ENCODE assay signal across 17 cellular contexts in genomic region chr16:2898831-2899563, GRCh38. TPM values are rescaled to one million over a fixed set of nuclear protein-coding genes. Genes with fewer than 3 reads are reported as not detected.
A peak's percentile ranks its signal among the peaks of the same experiment; 100 is the strongest.
DNase-seq lines count a peak whose midpoint lies in the region; ATAC-seq, FAIRE-seq and TF ChIP-seq lines count a peak whose summit lies in the region.
"Had no signal": no experiment of that assay in that cellular context is flagged by ENCODE, and none has a peak within 500 bp of the region (broad histone marks: within the 10 kb centered on the region; RNA-seq: fewer than 3 reads in every experiment).

No MANE protein-coding gene starts in this region.

- H3K9me3 ChIP-seq in Karpas-422 (ENCODE audit: low read length): no peaks in the 10 kb centered on the region
- no peaks in the 10 kb centered on the region for H3K9me3 ChIP-seq in K562 (replicated peaks; ENCODE audit: control insufficient read depth, insufficient read depth, low read depth, low read length)
- H3K9me3 ChIP-seq in HepG2 (ENCODE audit: low read length): no peaks in the 10 kb centered on the region
- H3K9me3 ChIP-seq: SJSA1 had no signal

- TF ChIP-seq POLR2A in K562 (conservative IDR thresholded peaks at IDR 0.05) (no peak), HepG2 (IDR thresholded peaks at IDR 0.05; ENCODE audit: insufficient read depth in 1 of 2, low read depth in 2 of 2, low read length in 2 of 2) (peak in 1 of 2 experiments; percentile 54; a peak in 2 of 4 replicates)

- H3K27me3 ChIP-seq in Karpas-422 (ENCODE audit: low read length): no peaks in the 10 kb centered on the region
- no peaks in the 10 kb centered on the region for H3K27me3 ChIP-seq in K562 (ENCODE audit: control insufficient read depth in 2 of 2, insufficient read depth in 2 of 2, low read length in 2 of 2)
- no peaks in the 10 kb centered on the region for H3K27me3 ChIP-seq in HepG2 (ENCODE audit: control insufficient read depth in 1 of 2, insufficient read depth in 2 of 2, low read length in 2 of 2)
- H3K27me3 ChIP-seq: SJSA1 had no signal

- intact Hi-C loops in K562 (cut with micrococcal nuclease) (no loop called here), HepG2 (cut with micrococcal nuclease; ENCODE audit: unreplicated experiment) (no loop called here)

- FAIRE-seq in K562 (lab: Jason Lieb, UNC) (no peak), HepG2 (lab: Jason Lieb, UNC) (peak; percentile 90)

- H3K4me1 ChIP-seq in Karpas-422 (ENCODE audit: low read length) (peaks cover 28% of the 10 kb centered on the region), K562 (replicated peaks in 1 of 2; ENCODE audit: control insufficient read depth in 2 of 2, insufficient read depth in 2 of 2, low read length in 2 of 2) (peaks cover 6 to 44% of the 10 kb centered on the region in 2 experiments; a peak in 4 of 5 replicates), HepG2 (ENCODE audit: insufficient read depth, low read length) (peaks cover 58% of the 10 kb centered on the region)

- H4K20me1 ChIP-seq in Karpas-422 (ENCODE audit: insufficient read depth, low read depth, low read length) (no peaks in the 10 kb centered on the region), K562 (replicated peaks; ENCODE audit: control insufficient read depth, insufficient read depth, low read length) (no peaks in the 10 kb centered on the region), HepG2 (ENCODE audit: insufficient read depth, low read length) (no peaks in the 10 kb centered on the region; the same call in 1 of the 2 replicates)

- H3K4me2 ChIP-seq in Karpas-422 (ENCODE audit: low read depth, low read length, poor library complexity, severe bottlenecking) (no peak overlapping the region), K562 (ENCODE audit: insufficient read depth, low read length) (no peak overlapping the region), HepG2 (ENCODE audit: low read depth, low read length) (peak overlapping the region; percentile 71)
- H3K4me2 ChIP-seq: KMS-11 had no signal

- CTCF ChIA-PET in K562 (lab: Yijun Ruan, JAX; ENCODE audit: low intra/inter-chr PET ratio): no interaction called here
- CTCF ChIA-PET in HepG2 (lab: Yijun Ruan, JAX; ENCODE audit: low intra/inter-chr PET ratio, low total read pairs): no interaction called here

- no peaks in the 10 kb centered on the region for H3K9me2 ChIP-seq in Karpas-422 (replicated peaks; ENCODE audit: insufficient read depth, low read length)

- WGBS in K562 (ENCODE audit: insufficient coverage, low coverage, missing lambda C conversion rate): 65% methylated on average over 10 of the region's 10 CpGs
- 38% methylated on average over 6 of the region's 10 CpGs for WGBS in HepG2 (ENCODE audit: low lambda C conversion rate)

- H3K27ac ChIP-seq in Karpas-422 (ENCODE audit: low read length) (no peak overlapping the region), K562 (ENCODE audit: extremely low read depth, low read depth, low read length) (no peak overlapping the region), HepG2 (ENCODE audit: extremely low read length, insufficient read depth, low read length) (peak overlapping the region; percentile 80)
- H3K27ac ChIP-seq: GM23248, KMS-11, SJSA1 had no signal

- H2AFZ ChIP-seq in Karpas-422 (ENCODE audit: low read length) (no peak overlapping the region), K562 (ENCODE audit: low read depth, low read length) (no peak overlapping the region), HepG2 (ENCODE audit: low read length) (no peak overlapping the region)
- H2AFZ ChIP-seq: GM23248 had no signal

- POLR2A ChIA-PET in K562 (lab: Yijun Ruan, JAX): interaction anchor here (0.7 to 1.5 kb wide), 5 partner anchors 10 to 170 kb away, joined by 3 to 6 read pairs (median 3); partner anchors contain the start of gene FLYWCH2
- POLR2A ChIA-PET in HepG2 (lab: Yijun Ruan, JAX): interaction anchor here (1.0 to 2.2 kb wide), 5 partner anchors 11 to 30 kb away, joined by 3 to 24 read pairs (median 5); partner anchors contain the start of genes FLYWCH1 and FLYWCH2

- H3K9ac ChIP-seq in Karpas-422 (ENCODE audit: low read length) (no peak overlapping the region), K562 (ENCODE audit: insufficient read depth in 1 of 2, low read depth in 2 of 2, low read length in 2 of 2) (peak overlapping the region in 1 of 2 experiments; percentile 84; a peak in 2 of 4 replicates), HepG2 (ENCODE audit: insufficient read depth, low read depth, low read length) (peak overlapping the region; percentile 63)
- H3K9ac ChIP-seq: GM23248, KMS-11 had no signal

- no TSS peak for BruUV-seq in K562 (replicated peaks; lab: Mats Ljungman, UMichigan)
- BruUV-seq in HepG2 (replicated peaks; lab: Mats Ljungman, UMichigan): no TSS peak

- H3K4me3 ChIP-seq in Karpas-422 (ENCODE audit: low read length) (no peak overlapping the region), K562 (no peak overlapping the region), HepG2 (replicated peaks in 1 of 3; ENCODE audit: insufficient read depth in 1 of 3, low read depth in 2 of 3, low read length in 3 of 3) (peak overlapping the region in 1 of 3 experiments; percentile 35; a peak in 1 of 6 replicates)
- H3K4me3 ChIP-seq: GM23248, SJSA1 had no signal

- DNase-seq in Karpas-422: peak; percentile 34
- no peak for DNase-seq in K562 (ENCODE audit: extremely low read depth in 1 of 4, low spot score in 3 of 4)
- DNase-seq in HepG2 (ENCODE audit: low spot score): peak; percentile 76
- no peak for DNase-seq in NCI-H2107 treated with DMSO at 0.1 percent for 48 hours (lab: John Stamatoyannopoulos, UW; ENCODE audit: unreplicated experiment)
- no peak for DNase-seq in NCI-H2029 (lab: John Stamatoyannopoulos, UW)
- no peak for DNase-seq in NCI-H345 treated with DMSO at 0.1 percent for 48 hours (lab: John Stamatoyannopoulos, UW; ENCODE audit: unreplicated experiment)
- DNase-seq: ACHN, GM23248, NCI-H1048, NCI-H1436 treated with DMSO at 0.1 percent for 48 hours, NCI-H446, SW 1271 had no signal

- H3K79me2 ChIP-seq in Karpas-422 (ENCODE audit: low read length) (no peaks in the 10 kb centered on the region), K562 (ENCODE audit: control insufficient read depth, insufficient read depth, low read length) (no peaks in the 10 kb centered on the region), HepG2 (ENCODE audit: insufficient read depth, low read length) (no peaks in the 10 kb centered on the region)

- TF ChIP-seq CTCF in K562 (IDR thresholded peaks at IDR 0.05 in 2 of 3, conservative IDR thresholded peaks at IDR 0.05 in 1 of 3; ENCODE audit: insufficient read depth in 2 of 3, low read depth in 1 of 3, low read length in 3 of 3) (no peak), HepG2 (CRISPR knock-in tag; IDR thresholded peaks at IDR 0.05) (no peak)

- no peaks in the 10 kb centered on the region for H3K36me3 ChIP-seq in Karpas-422 (ENCODE audit: insufficient read depth, low read length)
- H3K36me3 ChIP-seq in K562 (ENCODE audit: control insufficient read depth, insufficient read depth, low read length): no peaks in the 10 kb centered on the region
- peaks cover 2 to 4% of the 10 kb centered on the region in 2 experiments; a peak in 2 of 5 replicates for H3K36me3 ChIP-seq in HepG2 (replicated peaks in 1 of 2; ENCODE audit: control insufficient read depth in 1 of 2, insufficient read depth in 2 of 2, low read length in 2 of 2)

- H3K9me1 ChIP-seq in K562 (ENCODE audit: control insufficient read depth, insufficient read depth, low read length): no peaks in the 10 kb centered on the region

- ATAC-seq in K562: no peak
- peak; percentile 91 for ATAC-seq in HepG2
- no peak for ATAC-seq in GM21447 (IDR thresholded peaks at IDR 0.05; ENCODE audit: unreplicated experiment)
- ATAC-seq: HCT116 had no signal

- TF ChIP-seq EP300 in K562 (IDR thresholded peaks at IDR 0.05; ENCODE audit: low read length) (no peak), HepG2 (IDR thresholded peaks at IDR 0.05; ENCODE audit: low read depth in 2 of 2, low read length in 2 of 2) (peak in 1 of 2 experiments; percentile 23; a peak in 1 of 4 replicates), HepG2 (CRISPR knock-in tag; IDR thresholded peaks at IDR 0.05; ENCODE audit: borderline replicate concordance) (0 out of 2 replicates have a peak, but pooled peaks have one; percentile 20)

- no peak for TF ChIP-seq RAD21 in K562 (CRISPR knock-in tag; conservative IDR thresholded peaks at IDR 0.05 in 1 of 2, IDR thresholded peaks at IDR 0.05 in 1 of 2)
- no peak for TF ChIP-seq RAD21 in HepG2 (CRISPR knock-in tag; IDR thresholded peaks at IDR 0.05)

- in situ Hi-C loops in K562 (cut with MboI): no loop called here
- in situ Hi-C loops in HepG2 (cut with HindIII; ENCODE audit: extremely low pct_ligation_motif_present, low pct_unique_long_range_greater_than_20kb): no loop called here

RNA-seq across cellular contexts. Expression of gene FLYWCH1, which starts 12.7 kb away (rescaled TPM):
- 11.0 and 22.7 TPM in 2 replicates for total RNA-seq in Karpas-422 (2014; rRNA removed; shearing (Covaris generic); ENCODE audit: low replicate concordance)
- 17.5 and 43.7 TPM in 2 replicates for total RNA-seq in K562 (2011; cell fraction: chromatin; rRNA removed; ENCODE audit: low replicate concordance)
- 32.5 and 32.6 TPM in 2 replicates for total RNA-seq in K562 (2011; cell fraction: nucleolus; rRNA removed)
- 23.0 and 25.4 TPM in 2 replicates for total RNA-seq in K562 (2011; cell fraction: nucleoplasm; rRNA removed)
- total RNA-seq in K562 (2014; rRNA removed): 27.0 and 32.8 TPM in 2 replicates
- total RNA-seq in K562 (2014; rRNA removed; fragmentation: Illumina TruSeq; extraction: Trizol): 2.2 and 2.5 TPM in 2 replicates
- 10.3 and 11.3 TPM in 2 replicates for total RNA-seq in K562 (2015; rRNA removed; fragmentation: Illumina TruSeq; extraction: Trizol)
- total RNA-seq in K562 (2021): 32.7 and 33.6 TPM in 2 replicates
- polyA plus RNA-seq in K562 (2011; rRNA removed): 6.1 and 8.4 TPM in 2 replicates
- polyA plus RNA-seq in K562 (2011; cell fraction: cytosol; rRNA removed): 11.7 and 27.6 TPM in 2 replicates
- polyA plus RNA-seq in K562 (2011; cell fraction: nucleus; rRNA removed): 18.7 and 32.5 TPM in 2 replicates
- 15.4 and 25.6 TPM in 2 replicates for polyA plus RNA-seq in K562 (2012)
- polyA plus RNA-seq in K562 (2014; fragmentation: Illumina TruSeq; extraction: Trizol): 11.6 and 13.2 TPM in 2 replicates
- under 1 TPM; 0.18 to 0.52 TPM for polyA plus RNA-seq in K562 (2014; fragmentation: Nextera tagmentation; extraction: Ambion mirVana)
- polyA plus RNA-seq in K562 (2014; rRNA removed): 18.7 and 20.4 TPM in 2 replicates
- polyA minus RNA-seq in K562 (2011; rRNA and poly(A)+ RNA removed): 2.1 and 5.8 TPM in 2 replicates
- 8.8 and 13.6 TPM in 2 replicates for polyA minus RNA-seq in K562 (2011; cell fraction: cytosol; rRNA and poly(A)+ RNA removed)
- 10.6 and 11.7 TPM in 2 replicates for polyA minus RNA-seq in K562 (2011; cell fraction: nucleus; rRNA and poly(A)+ RNA removed)
- total RNA-seq in HepG2 (2016; rRNA removed; fragmentation: Illumina TruSeq; extraction: Trizol): 9.9 and 12.4 TPM in 2 replicates
- total RNA-seq in HepG2 (2016; cell fraction: cytosol; rRNA removed; fragmentation: Illumina TruSeq; extraction: Trizol; ENCODE audit: low read depth): 2.1 and 2.4 TPM in 2 replicates
- total RNA-seq in HepG2 (2016; cell fraction: insoluble cytoplasmic fraction; rRNA removed; fragmentation: Illumina TruSeq; extraction: Trizol): 7.4 and 12.0 TPM in 2 replicates
- 5.7 and 6.7 TPM in 2 replicates for total RNA-seq in HepG2 (2016; cell fraction: membrane; rRNA removed; fragmentation: Illumina TruSeq; extraction: Trizol)
- 7.5 and 8.9 TPM in 2 replicates for total RNA-seq in HepG2 (2016; cell fraction: nucleus; rRNA removed; fragmentation: Illumina TruSeq; extraction: Trizol)
- polyA plus RNA-seq in HepG2 (2011; rRNA removed): 7.3 and 11.3 TPM in 2 replicates
- 7.4 and 13.0 TPM in 2 replicates for polyA plus RNA-seq in HepG2 (2011; cell fraction: cytosol; rRNA removed)
- 19.4 and 20.7 TPM in 2 replicates for polyA plus RNA-seq in HepG2 (2011; cell fraction: nucleus; rRNA removed)
- 4.8 and 9.8 TPM in 2 replicates for polyA plus RNA-seq in HepG2 (2012)
- 1.4 and 1.7 TPM in 2 replicates for polyA plus RNA-seq in HepG2 (2016; cell fraction: cytosol; fragmentation: Illumina TruSeq; extraction: Trizol; ENCODE audit: low read depth)
- polyA plus RNA-seq in HepG2 (2016; cell fraction: insoluble cytoplasmic fraction; fragmentation: Illumina TruSeq; extraction: Trizol; ENCODE audit: low read depth): 9.4 and 11.6 TPM in 2 replicates
- 5.2 and 5.3 TPM in 2 replicates for polyA plus RNA-seq in HepG2 (2016; cell fraction: membrane; fragmentation: Illumina TruSeq; extraction: Trizol; ENCODE audit: low read depth)
- 18.2 and 22.5 TPM in 2 replicates for polyA plus RNA-seq in HepG2 (2016; cell fraction: nucleus; fragmentation: Illumina TruSeq; extraction: Trizol; ENCODE audit: insufficient read depth, low read depth)
- polyA minus RNA-seq in HepG2 (2011; rRNA and poly(A)+ RNA removed; ENCODE audit: low replicate concordance): 19.9 and 35.0 TPM in 2 replicates
- 6.9 and 10.6 TPM in 2 replicates for polyA minus RNA-seq in HepG2 (2011; cell fraction: cytosol; rRNA and poly(A)+ RNA removed)
- 6.5 and 7.6 TPM in 2 replicates for polyA minus RNA-seq in HepG2 (2011; cell fraction: nucleus; rRNA and poly(A)+ RNA removed)

RNA-seq across cellular contexts. Expression of gene FLYWCH2, which starts 16.0 kb away (rescaled TPM):
- 63.5 and 85.1 TPM in 2 replicates for total RNA-seq in Karpas-422 (2014; rRNA removed; shearing (Covaris generic); ENCODE audit: low replicate concordance)
- 2.1 and 5.8 TPM in 2 replicates for total RNA-seq in K562 (2011; cell fraction: chromatin; rRNA removed; ENCODE audit: low replicate concordance)
- 5.5 and 7.5 TPM in 2 replicates for total RNA-seq in K562 (2011; cell fraction: nucleolus; rRNA removed)
- total RNA-seq in K562 (2011; cell fraction: nucleoplasm; rRNA removed): 3.2 and 5.1 TPM in 2 replicates
- total RNA-seq in K562 (2014; rRNA removed): 55.5 and 69.2 TPM in 2 replicates
- total RNA-seq in K562 (2014; rRNA removed; fragmentation: Illumina TruSeq; extraction: Trizol): 3.5 and 4.8 TPM in 2 replicates
- 24.2 and 28.0 TPM in 2 replicates for total RNA-seq in K562 (2015; rRNA removed; fragmentation: Illumina TruSeq; extraction: Trizol)
- 25.4 and 28.4 TPM in 2 replicates for total RNA-seq in K562 (2021)
- 7.6 and 11.4 TPM in 2 replicates for polyA plus RNA-seq in K562 (2011; rRNA removed)
- 18.7 and 38.7 TPM in 2 replicates for polyA plus RNA-seq in K562 (2011; cell fraction: cytosol; rRNA removed)
- 9.2 and 10.8 TPM in 2 replicates for polyA plus RNA-seq in K562 (2011; cell fraction: nucleus; rRNA removed)
- polyA plus RNA-seq in K562 (2012): 21.3 and 30.5 TPM in 2 replicates
- polyA plus RNA-seq in K562 (2014; fragmentation: Illumina TruSeq; extraction: Trizol): 5.8 and 22.3 TPM in 2 replicates
- polyA plus RNA-seq in K562 (2014; fragmentation: Nextera tagmentation; extraction: Ambion mirVana): 1 to 10 TPM in 1 of 2 experiments, under 1 TPM in 1; 0.70 to 1.4 TPM
- polyA plus RNA-seq in K562 (2014; rRNA removed): 45.7 and 52.6 TPM in 2 replicates
- 0.96 and 1.9 TPM in 2 replicates for polyA minus RNA-seq in K562 (2011; rRNA and poly(A)+ RNA removed)
- polyA minus RNA-seq in K562 (2011; cell fraction: cytosol; rRNA and poly(A)+ RNA removed): 8.5 and 10.3 TPM in 2 replicates
- 2.6 and 4.6 TPM in 2 replicates for polyA minus RNA-seq in K562 (2011; cell fraction: nucleus; rRNA and poly(A)+ RNA removed)
- total RNA-seq in HepG2 (2016; rRNA removed; fragmentation: Illumina TruSeq; extraction: Trizol): 19.8 and 20.2 TPM in 2 replicates
- total RNA-seq in HepG2 (2016; cell fraction: cytosol; rRNA removed; fragmentation: Illumina TruSeq; extraction: Trizol; ENCODE audit: low read depth): 13.2 and 27.5 TPM in 2 replicates
- total RNA-seq in HepG2 (2016; cell fraction: insoluble cytoplasmic fraction; rRNA removed; fragmentation: Illumina TruSeq; extraction: Trizol): 17.6 and 22.1 TPM in 2 replicates
- total RNA-seq in HepG2 (2016; cell fraction: membrane; rRNA removed; fragmentation: Illumina TruSeq; extraction: Trizol): 15.1 and 28.9 TPM in 2 replicates
- 7.3 and 8.3 TPM in 2 replicates for total RNA-seq in HepG2 (2016; cell fraction: nucleus; rRNA removed; fragmentation: Illumina TruSeq; extraction: Trizol)
- 16.9 and 17.3 TPM in 2 replicates for polyA plus RNA-seq in HepG2 (2011; rRNA removed)
- 20.3 and 34.0 TPM in 2 replicates for polyA plus RNA-seq in HepG2 (2011; cell fraction: cytosol; rRNA removed)
- polyA plus RNA-seq in HepG2 (2011; cell fraction: nucleus; rRNA removed): 18.3 and 20.0 TPM in 2 replicates
- 10.2 and 14.8 TPM in 2 replicates for polyA plus RNA-seq in HepG2 (2012)
- polyA plus RNA-seq in HepG2 (2016; cell fraction: cytosol; fragmentation: Illumina TruSeq; extraction: Trizol; ENCODE audit: low read depth): 15.2 and 26.7 TPM in 2 replicates
- polyA plus RNA-seq in HepG2 (2016; cell fraction: insoluble cytoplasmic fraction; fragmentation: Illumina TruSeq; extraction: Trizol; ENCODE audit: low read depth): 21.6 and 24.2 TPM in 2 replicates
- polyA plus RNA-seq in HepG2 (2016; cell fraction: membrane; fragmentation: Illumina TruSeq; extraction: Trizol; ENCODE audit: low read depth): 15.5 and 29.2 TPM in 2 replicates
- 16.2 and 16.3 TPM in 2 replicates for polyA plus RNA-seq in HepG2 (2016; cell fraction: nucleus; fragmentation: Illumina TruSeq; extraction: Trizol; ENCODE audit: insufficient read depth, low read depth)
- polyA minus RNA-seq in HepG2 (2011; rRNA and poly(A)+ RNA removed; ENCODE audit: low replicate concordance): 9.8 and 35.9 TPM in 2 replicates
- 10.9 and 11.7 TPM in 2 replicates for polyA minus RNA-seq in HepG2 (2011; cell fraction: cytosol; rRNA and poly(A)+ RNA removed)
- polyA minus RNA-seq in HepG2 (2011; cell fraction: nucleus; rRNA and poly(A)+ RNA removed): 4.0 and 4.9 TPM in 2 replicates

RNA-seq across cellular contexts. Expression of gene PRSS22, which starts 41.0 kb away (rescaled TPM):
- total RNA-seq in Karpas-422 (2014; rRNA removed; shearing (Covaris generic); ENCODE audit: low replicate concordance): not detected in 2 replicates
- not detected in 2 replicates for total RNA-seq in K562 (2011; cell fraction: chromatin; rRNA removed; ENCODE audit: low replicate concordance)
- total RNA-seq in K562 (2011; cell fraction: nucleolus; rRNA removed): not detected in 2 replicates
- total RNA-seq in K562 (2011; cell fraction: nucleoplasm; rRNA removed): not detected in 2 replicates
- total RNA-seq in K562 (2014; rRNA removed) (not detected in 2 replicates), K562 (2014; rRNA removed; fragmentation: Illumina TruSeq; extraction: Trizol) (not detected in 2 replicates), K562 (2015; rRNA removed; fragmentation: Illumina TruSeq; extraction: Trizol) (not detected in 2 replicates), K562 (2021) (not detected in 2 replicates), HepG2 (2016; rRNA removed; fragmentation: Illumina TruSeq; extraction: Trizol) (0.24 TPM in 1 of 2 replicates, not detected in the other)
- polyA plus RNA-seq in K562 (2011; rRNA removed) (0.13 TPM in 1 of 2 replicates, not detected in the other), K562 (2014; fragmentation: Illumina TruSeq; extraction: Trizol) (not detected in 2 replicates), K562 (2014; fragmentation: Nextera tagmentation; extraction: Ambion mirVana) (not detected), K562 (2014; rRNA removed) (0.42 TPM in 1 of 2 replicates, not detected in the other), HepG2 (2011; rRNA removed) (0.24 and 0.32 TPM in 2 replicates)
- 0.07 TPM in 1 of 2 replicates, not detected in the other for polyA plus RNA-seq in K562 (2011; cell fraction: cytosol; rRNA removed)
- polyA plus RNA-seq in K562 (2011; cell fraction: nucleus; rRNA removed): 0.29 and 0.97 TPM in 2 replicates
- 0.24 TPM in 1 of 2 replicates, not detected in the other for polyA plus RNA-seq in K562 (2012)
- not detected in 2 replicates for polyA minus RNA-seq in K562 (2011; rRNA and poly(A)+ RNA removed)
- polyA minus RNA-seq in K562 (2011; cell fraction: cytosol; rRNA and poly(A)+ RNA removed): not detected in 2 replicates
- polyA minus RNA-seq in K562 (2011; cell fraction: nucleus; rRNA and poly(A)+ RNA removed): not detected in 2 replicates
- total RNA-seq in HepG2 (2016; cell fraction: cytosol; rRNA removed; fragmentation: Illumina TruSeq; extraction: Trizol; ENCODE audit: low read depth): not detected in 2 replicates
- 0.15 TPM in 1 of 2 replicates, not detected in the other for total RNA-seq in HepG2 (2016; cell fraction: insoluble cytoplasmic fraction; rRNA removed; fragmentation: Illumina TruSeq; extraction: Trizol)
- not detected in 2 replicates for total RNA-seq in HepG2 (2016; cell fraction: membrane; rRNA removed; fragmentation: Illumina TruSeq; extraction: Trizol)
- not detected in 2 replicates for total RNA-seq in HepG2 (2016; cell fraction: nucleus; rRNA removed; fragmentation: Illumina TruSeq; extraction: Trizol)
- polyA plus RNA-seq in HepG2 (2011; cell fraction: cytosol; rRNA removed): 0.26 and 0.27 TPM in 2 replicates
- polyA plus RNA-seq in HepG2 (2011; cell fraction: nucleus; rRNA removed): 0.87 and 0.88 TPM in 2 replicates
- not detected in 2 replicates for polyA plus RNA-seq in HepG2 (2012)
- not detected in 2 replicates for polyA plus RNA-seq in HepG2 (2016; cell fraction: cytosol; fragmentation: Illumina TruSeq; extraction: Trizol; ENCODE audit: low read depth)
- not detected in 2 replicates for polyA plus RNA-seq in HepG2 (2016; cell fraction: insoluble cytoplasmic fraction; fragmentation: Illumina TruSeq; extraction: Trizol; ENCODE audit: low read depth)
- not detected in 2 replicates for polyA plus RNA-seq in HepG2 (2016; cell fraction: membrane; fragmentation: Illumina TruSeq; extraction: Trizol; ENCODE audit: low read depth)
- 0.57 TPM in 1 of 2 replicates, not detected in the other for polyA plus RNA-seq in HepG2 (2016; cell fraction: nucleus; fragmentation: Illumina TruSeq; extraction: Trizol; ENCODE audit: insufficient read depth, low read depth)
- 0.42 and 1.0 TPM in 2 replicates for polyA minus RNA-seq in HepG2 (2011; rRNA and poly(A)+ RNA removed; ENCODE audit: low replicate concordance)
- not detected in 2 replicates for polyA minus RNA-seq in HepG2 (2011; cell fraction: cytosol; rRNA and poly(A)+ RNA removed)
- polyA minus RNA-seq in HepG2 (2011; cell fraction: nucleus; rRNA and poly(A)+ RNA removed): not detected in 2 replicates
- total RNA-seq: GM23248, MCF 10A, SJSA1 had no signal
- polyA plus RNA-seq: GM23248 had no signal

Comparison
In these comparisons a context has a peak if more than half of its experiments do, and no peak if none do; other contexts are left out.
1. DNase-seq: peak in Karpas-422 (single experiment) and HepG2 (single experiment); none in K562 (0 of 4), NCI-H2107 treated with DMSO at 0.1 percent for 48 hours (single experiment), NCI-H2029 (single experiment) and NCI-H345 treated with DMSO at 0.1 percent for 48 hours (single experiment).